Comparison of ENCODE assay signal across 18 cellular contexts in the genomic region with DNA sequence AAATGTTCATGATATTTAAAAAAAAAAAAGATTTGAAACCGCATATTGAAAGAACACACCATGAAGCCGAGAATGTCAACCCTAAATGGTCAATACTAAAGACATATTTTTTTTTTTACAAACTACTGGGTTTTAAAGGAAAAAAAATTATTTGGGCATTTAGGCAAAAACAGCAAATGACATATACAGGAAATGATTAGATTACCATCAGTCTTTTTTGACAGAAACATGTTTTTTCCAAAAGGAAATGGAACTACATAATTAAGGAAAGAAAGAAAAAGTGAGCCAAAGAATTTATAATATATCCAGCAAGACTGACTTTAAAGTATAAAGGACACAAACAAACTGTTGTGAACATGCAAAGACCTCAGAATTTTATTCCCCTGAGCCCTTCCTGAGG. TPM values are rescaled to one million over a fixed set of nuclear protein-coding genes. Genes with fewer than 3 reads are reported as not detected.
DNase-seq lines count a peak whose midpoint lies in the region; ATAC-seq lines count a peak whose summit lies in the region.
"Had no signal": no experiment of that assay in that cellular context is flagged by ENCODE, and none has a peak within 500 bp of the region (broad histone marks: within the 10 kb centered on the region; RNA-seq: fewer than 3 reads in every experiment).

No MANE protein-coding gene starts in this region.

- no peak for DNase-seq in T-helper 17 cell
- peak; percentile 41 to 53 for DNase-seq in dermis microvascular lymphatic vessel endothelial cell (ENCODE audit: low read depth in 2 of 2)
- DNase-seq in lung microvascular endothelial cell (ENCODE audit: low read depth in 2 of 2) = peak; percentile 58 to 65
- no peak for DNase-seq in activated T-cell treated with anti-CD3 and anti-CD28 coated beads, Interleukin-2, amount 50 U/mL, for 4 hours
- no peak for DNase-seq in activated naive CD4-positive, alpha-beta T cell treated with anti-CD3 and anti-CD28 coated beads, Interleukin-2, amount 50 U/mL, for 16 hours
- DNase-seq in amygdala (lab: John Stamatoyannopoulos, UW) = no peak
- DNase-seq: CD4-positive, CD25-positive, alpha-beta regulatory T cell; CD8-positive, alpha-beta memory T cell; DMS 273 treated with DMSO at 0.1 percent for 48 hours; DMS79; EL; GDM1; GM23248; H7; HCEC 1CT had no signal

- H3K36me3 Mint-ChIP-seq in T-helper 17 cell (ENCODE audit: low read depth) = peaks cover 5% of the 10 kb centered on the region
- peaks cover 7% of the 10 kb centered on the region for H3K36me3 Mint-ChIP-seq in activated T-cell treated with anti-CD3 and anti-CD28 coated beads, Interleukin-2, amount 50 U/mL, for 4 hours (ENCODE audit: insufficient read depth)

- H3K4me3 Mint-ChIP-seq in T-helper 17 cell = no peak overlapping the region
- no peak overlapping the region for H3K4me3 Mint-ChIP-seq in activated T-cell treated with anti-CD3 and anti-CD28 coated beads, Interleukin-2, amount 50 U/mL, for 4 hours
- H3K4me3 Mint-ChIP-seq: B cell; CD4-positive, CD25-positive, alpha-beta regulatory T cell; CD8-positive, alpha-beta memory T cell had no signal

- no peak for ATAC-seq in T-helper 17 cell
- no peak for ATAC-seq in activated T-cell treated with anti-CD3 and anti-CD28 coated beads, Interleukin-2, amount 50 U/mL, for 4 hours
- ATAC-seq: GM12878 had no signal

- H3K27ac Mint-ChIP-seq in T-helper 17 cell = peak overlapping the region; percentile 32
- H3K27ac Mint-ChIP-seq: B cell; CD8-positive, alpha-beta memory T cell had no signal

- H3K4me1 Mint-ChIP-seq in T-helper 17 cell = peaks cover 14% of the 10 kb centered on the region
- H3K4me1 Mint-ChIP-seq in activated T-cell treated with anti-CD3 and anti-CD28 coated beads, Interleukin-2, amount 50 U/mL, for 4 hours (ENCODE audit: low read depth) = no peaks in the 10 kb centered on the region
- H3K4me1 Mint-ChIP-seq: B cell had no signal

- H3K9me3 Mint-ChIP-seq in activated T-cell treated with anti-CD3 and anti-CD28 coated beads, Interleukin-2, amount 50 U/mL, for 4 hours = no peaks in the 10 kb centered on the region
- H3K9me3 Mint-ChIP-seq: CD8-positive, alpha-beta memory T cell had no signal

- H3K9me3 ChIP-seq in T-helper 17 cell (ENCODE audit: control insufficient read depth, low read length, poor library complexity, severe bottlenecking) = no peaks in the 10 kb centered on the region
- H3K9me3 ChIP-seq: BLaER1 had no signal

- no peaks in the 10 kb centered on the region for H3K27me3 Mint-ChIP-seq in T-helper 17 cell
- H3K27me3 Mint-ChIP-seq in activated T-cell treated with anti-CD3 and anti-CD28 coated beads, Interleukin-2, amount 50 U/mL, for 4 hours (ENCODE audit: low read depth) = no peaks in the 10 kb centered on the region
- H3K27me3 Mint-ChIP-seq: B cell had no signal

RNA-seq across cellular contexts. Expression of a gene that starts 56.7 kb away (rescaled TPM):
- total RNA-seq in T-helper 17 cell (10 to 100 TPM in 1 of 2 donors, 1 to 10 TPM in 1; 9.3 to 12.6 TPM), dermis microvascular lymphatic vessel endothelial cell (2.1 and 3.9 TPM in 2 replicates), lung microvascular endothelial cell (2.0 and 2.4 TPM in 2 replicates)
- 1 to 10 TPM in 2 of 3 donors, under 1 TPM in 1; 0.51 to 1.2 (median 1.1) TPM for total RNA-seq in activated T-cell treated with anti-CD3 and anti-CD28 coated beads, Interleukin-2, amount 50 U/mL, for 4 hours

Comparison
In these comparisons a context has a peak if more than half of its experiments do, and no peak if none do; other contexts are left out.
1. DNase-seq: peak in dermis microvascular lymphatic vessel endothelial cell (2 of 2) and lung microvascular endothelial cell (2 of 2); none in T-helper 17 cell (0 of 3), activated T-cell treated with anti-CD3 and anti-CD28 coated beads, Interleukin-2, amount 50 U/mL, for 4 hours (single experiment), activated naive CD4-positive, alpha-beta T cell treated with anti-CD3 and anti-CD28 coated beads, Interleukin-2, amount 50 U/mL, for 16 hours (single experiment) and amygdala (0 of 56).